1 cellular context compared by ENCODE assay signal in the genomic region with DNA sequence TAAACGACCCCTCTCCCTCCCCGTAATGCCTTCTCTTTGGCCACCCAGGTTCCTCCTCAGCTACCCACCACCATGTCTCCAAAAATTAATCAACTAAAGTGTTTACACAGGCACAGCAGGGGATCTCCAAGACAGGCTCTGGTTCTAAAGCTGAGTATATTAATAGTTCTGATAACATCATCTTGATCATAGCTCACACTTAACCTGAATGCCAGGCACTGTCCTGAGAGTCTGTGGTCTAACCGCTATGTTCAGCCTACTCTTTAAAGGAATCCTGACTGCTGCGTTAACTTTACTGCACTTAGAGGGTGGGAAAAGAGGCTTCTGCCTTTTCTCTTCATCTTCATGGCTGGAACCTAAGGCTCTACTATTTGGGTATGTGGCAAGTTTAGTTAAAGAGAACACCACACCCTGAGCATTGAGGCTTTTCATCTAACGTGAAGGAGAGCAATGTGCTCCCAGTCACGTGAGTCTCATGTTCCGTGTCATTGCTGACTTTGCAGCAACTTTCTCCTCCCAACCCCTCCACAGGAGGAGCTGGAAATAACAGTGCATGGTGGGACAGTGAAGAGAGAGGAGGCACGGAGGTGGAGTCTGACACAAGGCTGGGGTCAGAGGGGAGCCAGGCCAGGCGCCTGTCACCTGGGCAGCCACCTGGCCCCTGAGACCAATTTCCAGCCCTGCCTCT.
TF ChIP-seq lines count a peak whose summit lies in the region.

No MANE protein-coding gene starts in this region.

TF ChIP-seq in GM12878, 131 proteins besides CTCF, POLR2A, EP300 and RAD21 (continued from another document):
- TF ChIP-seq, protein P1, sequence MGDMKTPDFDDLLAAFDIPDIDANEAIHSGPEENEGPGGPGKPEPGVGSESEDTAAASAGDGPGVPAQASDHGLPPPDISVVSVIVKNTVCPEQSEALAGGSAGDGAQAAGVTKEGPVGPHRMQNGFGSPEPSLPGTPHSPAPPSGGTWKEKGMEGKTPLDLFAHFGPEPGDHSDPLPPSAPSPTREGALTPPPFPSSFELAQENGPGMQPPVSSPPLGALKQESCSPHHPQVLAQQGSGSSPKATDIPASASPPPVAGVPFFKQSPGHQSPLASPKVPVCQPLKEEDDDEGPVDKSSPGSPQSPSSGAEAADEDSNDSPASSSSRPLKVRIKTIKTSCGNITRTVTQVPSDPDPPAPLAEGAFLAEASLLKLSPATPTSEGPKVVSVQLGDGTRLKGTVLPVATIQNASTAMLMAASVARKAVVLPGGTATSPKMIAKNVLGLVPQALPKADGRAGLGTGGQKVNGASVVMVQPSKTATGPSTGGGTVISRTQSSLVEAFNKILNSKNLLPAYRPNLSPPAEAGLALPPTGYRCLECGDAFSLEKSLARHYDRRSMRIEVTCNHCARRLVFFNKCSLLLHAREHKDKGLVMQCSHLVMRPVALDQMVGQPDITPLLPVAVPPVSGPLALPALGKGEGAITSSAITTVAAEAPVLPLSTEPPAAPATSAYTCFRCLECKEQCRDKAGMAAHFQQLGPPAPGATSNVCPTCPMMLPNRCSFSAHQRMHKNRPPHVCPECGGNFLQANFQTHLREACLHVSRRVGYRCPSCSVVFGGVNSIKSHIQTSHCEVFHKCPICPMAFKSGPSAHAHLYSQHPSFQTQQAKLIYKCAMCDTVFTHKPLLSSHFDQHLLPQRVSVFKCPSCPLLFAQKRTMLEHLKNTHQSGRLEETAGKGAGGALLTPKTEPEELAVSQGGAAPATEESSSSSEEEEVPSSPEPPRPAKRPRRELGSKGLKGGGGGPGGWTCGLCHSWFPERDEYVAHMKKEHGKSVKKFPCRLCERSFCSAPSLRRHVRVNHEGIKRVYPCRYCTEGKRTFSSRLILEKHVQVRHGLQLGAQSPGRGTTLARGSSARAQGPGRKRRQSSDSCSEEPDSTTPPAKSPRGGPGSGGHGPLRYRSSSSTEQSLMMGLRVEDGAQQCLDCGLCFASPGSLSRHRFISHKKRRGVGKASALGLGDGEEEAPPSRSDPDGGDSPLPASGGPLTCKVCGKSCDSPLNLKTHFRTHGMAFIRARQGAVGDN (IDR thresholded peaks at IDR 0.05): no peak
- peak; percentile 50 to 84; a peak in 3 of 4 replicates for TF ChIP-seq BHLHE40 (IDR thresholded peaks at IDR 0.05; ENCODE audit: borderline replicate concordance in 1 of 2, low read depth in 2 of 2, low read length in 1 of 2)
- peak; percentile 61; the same call in 1 of the 2 replicates for TF ChIP-seq RUNX3 (IDR thresholded peaks at IDR 0.05; ENCODE audit: low read length)
- no peak for TF ChIP-seq BMI1 (IDR thresholded peaks at IDR 0.05; ENCODE audit: borderline replicate concordance)
- TF ChIP-seq IKZF1 (conservative IDR thresholded peaks at IDR 0.05): peak; percentile 36; the same call in 1 of the 2 replicates
- no peak for TF ChIP-seq RCOR1 (conservative IDR thresholded peaks at IDR 0.05; ENCODE audit: low read depth, low read length)
- TF ChIP-seq NFIC (IDR thresholded peaks at IDR 0.05; ENCODE audit: low read depth, low read length): peak; percentile 22; the same call in 1 of the 2 replicates
- no peak for TF ChIP-seq YBX1 (IDR thresholded peaks at IDR 0.05)
- TF ChIP-seq MEF2A (IDR thresholded peaks at IDR 0.05; ENCODE audit: insufficient read depth, low read depth, low read length): no peak
- no peak for TF ChIP-seq TAF1 (IDR thresholded peaks at IDR 0.05; ENCODE audit: borderline replicate concordance, low read depth, low read length)
- TF ChIP-seq RAD51 (IDR thresholded peaks at IDR 0.05): peak; percentile 47; the same call in 1 of the 2 replicates
